ENCODE assay signal across 16 cellular contexts in genomic region chr9:124858330-124859046, GRCh38. TPM values are rescaled to one million over a fixed set of nuclear protein-coding genes. Genes with fewer than 3 reads are reported as not detected.
A peak's percentile ranks its signal among the peaks of the same experiment; 100 is the strongest.
DNase-seq lines count a peak whose midpoint lies in the region; ATAC-seq, FAIRE-seq and TF ChIP-seq lines count a peak whose summit lies in the region.
"Had no signal": no experiment of that assay in that cellular context is flagged by ENCODE, and none has a peak within 500 bp of the region (broad histone marks: within the 10 kb centered on the region; RNA-seq: fewer than 3 reads in every experiment).

No MANE protein-coding gene starts in this region.

- H3K27me3 ChIP-seq in HUES48 (ENCODE audit: control insufficient read depth, insufficient read depth, low read length) (no peaks in the 10 kb centered on the region), astrocyte (ENCODE audit: insufficient read depth, low read length) (no peaks in the 10 kb centered on the region), osteoblast (ENCODE audit: insufficient read depth, low read length) (no peaks in the 10 kb centered on the region), adrenal gland (no peaks in the 10 kb centered on the region), left lung (no peaks in the 10 kb centered on the region)

- H3K9me3 ChIP-seq in HUES48 (ENCODE audit: control insufficient read depth, insufficient read depth, low read length), result no peaks in the 10 kb centered on the region
- no peaks in the 10 kb centered on the region for H3K9me3 ChIP-seq in astrocyte (ENCODE audit: insufficient read depth, low read depth, low read length)
- H3K9me3 ChIP-seq in osteoblast (ENCODE audit: low read depth, low read length), result no peaks in the 10 kb centered on the region
- no peaks in the 10 kb centered on the region for H3K9me3 ChIP-seq in adrenal gland (replicated peaks in 1 of 3)
- no peaks in the 10 kb centered on the region for H3K9me3 ChIP-seq in left lung

- H3K27ac Mint-ChIP-seq in activated T-cell treated with anti-CD3 and anti-CD28 coated beads, Interleukin-2, amount 50 U/mL, for 24 hours, result peak overlapping the region; percentile 98
- no peak overlapping the region for H3K27ac Mint-ChIP-seq in astrocyte (ENCODE audit: unreplicated experiment)

- no peak overlapping the region for H2AFZ ChIP-seq in astrocyte (ENCODE audit: low read depth, low read length)
- no peak overlapping the region for H2AFZ ChIP-seq in osteoblast (ENCODE audit: low read length)

- no peak for DNase-seq in activated T-cell treated with anti-CD3 and anti-CD28 coated beads, Interleukin-2, amount 50 U/mL, for 24 hours
- DNase-seq in activated T-cell treated with anti-CD3 and anti-CD28 coated beads for 4 hours (no peak), astrocyte (ENCODE audit: low read depth) (no peak), osteoblast (ENCODE audit: insufficient read length, low spot score, missing footprints) (peak; percentile 69), adrenal gland (no peak), left lung (no peak)
- DNase-seq: activated CD4-positive, alpha-beta T cell treated with anti-CD3 and anti-CD28 coated beads for 4 hours; activated gamma-delta T cell treated with Interleukin-2 at 50 U/mL for 16 hours; NCI-H2081; stimulated activated CD4-positive, alpha-beta T cell treated with anti-CD3 and anti-CD28 coated beads, Interleukin-4, amount 100 ng/mL, for 1 hour; stimulated activated naive CD4-positive, alpha-beta T cell treated with Interleukin-2 at 50 U/mL for 16 hours had no signal

- H3K36me3 ChIP-seq in HUES48 (ENCODE audit: control insufficient read depth, insufficient read depth, low read length) (peaks cover 46% of the 10 kb centered on the region), astrocyte (ENCODE audit: insufficient read depth, low read length) (peaks cover 30% of the 10 kb centered on the region), osteoblast (ENCODE audit: insufficient read depth, low read length) (peaks cover 45% of the 10 kb centered on the region), adrenal gland (replicated peaks in 1 of 2) (peaks cover 0 to 38% of the 10 kb centered on the region in 2 donors), left lung (peaks cover 0 to 53% of the 10 kb centered on the region in 2 donors)

- intact Hi-C loops in adrenal gland (cut with DNase I), result loop anchor here in 1 of 2 donors (10.0 kb wide), 1 partner anchor 516 kb away; no protein-coding TSS in a partner anchor
- intact Hi-C loops in left lung (cut with DNase I), result no loop called here

- H3K27ac ChIP-seq in HUES48 (ENCODE audit: low read depth, low read length) (peak overlapping the region; percentile 33), astrocyte (ENCODE audit: low read depth, low read length) (no peak overlapping the region), osteoblast (ENCODE audit: low read depth, low read length) (no peak overlapping the region), adrenal gland (no peak overlapping the region), left lung (no peak overlapping the region)

- H3K36me3 Mint-ChIP-seq in activated T-cell treated with anti-CD3 and anti-CD28 coated beads, Interleukin-2, amount 50 U/mL, for 24 hours (ENCODE audit: low read depth), result peaks cover 58% of the 10 kb centered on the region
- peaks cover 20% of the 10 kb centered on the region for H3K36me3 Mint-ChIP-seq in astrocyte (ENCODE audit: low read depth, unreplicated experiment)
- H3K36me3 Mint-ChIP-seq: IgD-negative memory B cell had no signal

- H4K20me1 ChIP-seq in astrocyte (ENCODE audit: insufficient read depth, low read length), result peaks cover 61% of the 10 kb centered on the region
- H4K20me1 ChIP-seq in osteoblast (ENCODE audit: insufficient read depth, low read length), result peaks cover 56% of the 10 kb centered on the region

- ATAC-seq in left lung (no peak), HG03045 (IDR thresholded peaks at IDR 0.05; ENCODE audit: unreplicated experiment) (no peak)

- WGBS in adrenal gland, 4 donors, result 41 to 90% (median 61%) methylated on average over 2 to 9 of the region's 9 CpGs

- H3K4me1 ChIP-seq in HUES48 (ENCODE audit: control insufficient read depth, insufficient read depth, low read length), result peaks cover 4% of the 10 kb centered on the region; the same call in 1 of the 2 replicates
- peaks cover 19% of the 10 kb centered on the region for H3K4me1 ChIP-seq in astrocyte (ENCODE audit: insufficient read depth, low read length)
- H3K4me1 ChIP-seq in osteoblast (ENCODE audit: insufficient read depth, low read length), result peaks cover 22% of the 10 kb centered on the region
- H3K4me1 ChIP-seq in adrenal gland (replicated peaks in 1 of 2), result peaks cover 15 to 36% of the 10 kb centered on the region in 2 donors
- peaks cover 22 to 48% of the 10 kb centered on the region in 2 donors for H3K4me1 ChIP-seq in left lung

- peaks cover 39% of the 10 kb centered on the region for H3K79me2 ChIP-seq in astrocyte (ENCODE audit: insufficient read depth, low read length)
- H3K79me2 ChIP-seq in osteoblast (ENCODE audit: insufficient read depth, low read length), result peaks cover 34% of the 10 kb centered on the region

- TF ChIP-seq CTCF in astrocyte (IDR thresholded peaks at IDR 0.05; ENCODE audit: insufficient read depth, low read depth, low read length) (no peak), osteoblast (IDR thresholded peaks at IDR 0.05; ENCODE audit: extremely low read depth, low read depth, low read length) (no peak), adrenal gland (IDR thresholded peaks at IDR 0.05) (no peak), left lung (IDR thresholded peaks at IDR 0.05) (no peak)

- peak overlapping the region; percentile 100 for H3K4me2 ChIP-seq in astrocyte (ENCODE audit: low read length)
- no peak overlapping the region for H3K4me2 ChIP-seq in osteoblast (ENCODE audit: insufficient read depth, low read length)

- H3K27me3 Mint-ChIP-seq in activated T-cell treated with anti-CD3 and anti-CD28 coated beads, Interleukin-2, amount 50 U/mL, for 24 hours, result no peaks in the 10 kb centered on the region
- no peaks in the 10 kb centered on the region for H3K27me3 Mint-ChIP-seq in astrocyte (ENCODE audit: low read depth, unreplicated experiment)
- H3K27me3 Mint-ChIP-seq: IgD-negative memory B cell had no signal

- no peak for TF ChIP-seq POLR2A in adrenal gland (IDR thresholded peaks at IDR 0.05)

- no peak for FAIRE-seq in astrocyte (lab: Jason Lieb, UNC)
- FAIRE-seq: GM18507 had no signal

- H3K4me3 ChIP-seq in HUES48 (ENCODE audit: low read depth, low read length) (no peak overlapping the region), astrocyte (ENCODE audit: insufficient read depth, low read depth, low read length) (no peak overlapping the region), osteoblast (ENCODE audit: insufficient read depth, low read length) (no peak overlapping the region), adrenal gland (no peak overlapping the region), left lung (no peak overlapping the region)

- peak overlapping the region; percentile 92 for H3K4me3 Mint-ChIP-seq in activated T-cell treated with anti-CD3 and anti-CD28 coated beads, Interleukin-2, amount 50 U/mL, for 24 hours
- H3K4me3 Mint-ChIP-seq in astrocyte (ENCODE audit: unreplicated experiment), result peak overlapping the region; percentile 57

- H3K9ac ChIP-seq in HUES48 (ENCODE audit: low read depth, low read length) (no peak overlapping the region), astrocyte (ENCODE audit: low read length) (peak overlapping the region; percentile 98)

- H3K4me1 Mint-ChIP-seq in activated T-cell treated with anti-CD3 and anti-CD28 coated beads, Interleukin-2, amount 50 U/mL, for 24 hours (ENCODE audit: low read depth), result peaks cover 50% of the 10 kb centered on the region
- peaks cover 25% of the 10 kb centered on the region for H3K4me1 Mint-ChIP-seq in astrocyte (ENCODE audit: low read depth, unreplicated experiment)

- H3K9me3 Mint-ChIP-seq in activated T-cell treated with anti-CD3 and anti-CD28 coated beads, Interleukin-2, amount 50 U/mL, for 24 hours, result no peaks in the 10 kb centered on the region
- no peaks in the 10 kb centered on the region for H3K9me3 Mint-ChIP-seq in astrocyte (ENCODE audit: unreplicated experiment)
- H3K9me3 Mint-ChIP-seq: IgD-negative memory B cell had no signal

RNA-seq across cellular contexts. Expression of gene RPL35, which starts 3.3 kb away (rescaled TPM):
- total RNA-seq in astrocyte (1,209 and 1,259 TPM in 2 replicates), osteoblast (1,644 and 1,645 TPM in 2 replicates), adrenal gland (1,000 to 10,000 TPM in 7 of 8 donors, 100 to 1,000 TPM in 1; 884 to 1,836 (median 1,225) TPM), left lung (1,000 to 10,000 TPM in 1 of 2 donors, 100 to 1,000 TPM in 1; 986 to 1,164 TPM)
- 1,000 to 10,000 TPM; 1,560 to 4,952 (median 4,757) TPM for polyA plus RNA-seq in adrenal gland

RNA-seq across cellular contexts. Expression of gene ARPC5L, which starts 3.4 kb away (rescaled TPM):
- total RNA-seq in astrocyte (56.0 and 57.0 TPM in 2 replicates), osteoblast (9.8 and 11.8 TPM in 2 replicates), adrenal gland (10 to 100 TPM; 20.7 to 86.8 (median 37.6) TPM), left lung (10 to 100 TPM; 51.5 to 53.6 TPM)
- polyA plus RNA-seq in adrenal gland, result 10 to 100 TPM; 35.9 to 97.6 (median 38.4) TPM

RNA-seq across cellular contexts. Expression of gene WDR38, which starts 5.2 kb away (rescaled TPM):
- total RNA-seq in astrocyte, result not detected in 2 replicates
- not detected in 2 replicates for total RNA-seq in osteoblast
- total RNA-seq in adrenal gland, result not detected
- polyA plus RNA-seq in adrenal gland, result under 1 TPM in 1 of 3 donors, not detected in 2; 0.16 TPM
- 1 to 10 TPM in 1 of 2 donors, not detected in 1; 3.6 TPM for total RNA-seq in left lung
- polyA plus RNA-seq: esophagus, IgD-negative memory B cell had no signal
